Comparison of ENCODE assay signal across 11 cellular contexts in the genomic region with DNA sequence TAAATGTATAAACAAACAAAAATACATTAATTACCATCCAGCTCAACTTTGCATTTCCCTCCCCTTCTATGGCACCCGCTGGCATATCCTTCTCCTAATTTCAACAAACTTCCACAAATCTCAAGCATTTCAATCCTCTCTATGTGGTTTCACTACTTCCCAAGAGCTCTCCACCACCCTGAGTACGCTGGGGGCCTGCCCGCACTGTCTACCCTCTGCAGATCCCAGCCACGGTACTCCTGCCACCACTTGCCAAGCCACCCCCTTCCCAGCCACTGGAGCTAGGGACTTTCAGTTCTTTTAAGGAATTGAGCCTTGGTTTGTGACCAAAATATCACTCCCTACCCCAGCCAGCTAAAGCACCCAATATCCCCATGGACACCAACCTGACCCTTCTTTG. TPM values are rescaled to one million over a fixed set of nuclear protein-coding genes. Genes with fewer than 3 reads are reported as not detected.
DNase-seq lines count a peak whose midpoint lies in the region; ATAC-seq and TF ChIP-seq lines count a peak whose summit lies in the region.
"Had no signal": no experiment of that assay in that cellular context is flagged by ENCODE, and none has a peak within 500 bp of the region (broad histone marks: within the 10 kb centered on the region; RNA-seq: fewer than 3 reads in every experiment).

No MANE protein-coding gene starts in this region.

- H3K9ac ChIP-seq in mesendoderm (ENCODE audit: low read length): no peak overlapping the region

- peak overlapping the region; percentile 23 for H2AK5ac ChIP-seq in mesendoderm (ENCODE audit: low read length)

- no peaks in the 10 kb centered on the region for H3K27me3 Mint-ChIP-seq in activated T-cell treated with anti-CD3 and anti-CD28 coated beads, Interleukin-2, amount 50 U/mL, for 4 hours (ENCODE audit: low read depth)
- peaks cover 4% of the 10 kb centered on the region for H3K27me3 Mint-ChIP-seq in activated naive CD8-positive, alpha-beta T cell treated with anti-CD3 and anti-CD28 coated beads for 36 hours

- H3K79me2 ChIP-seq in mesendoderm (ENCODE audit: control insufficient read depth, insufficient read depth, low read length): no peaks in the 10 kb centered on the region

- H3K27me3 ChIP-seq in mesendoderm (ENCODE audit: insufficient read depth, low read length, poor library complexity) (no peaks in the 10 kb centered on the region), tibial nerve (no peaks in the 10 kb centered on the region)
- H3K27me3 ChIP-seq: pancreas had no signal

- H3K4me1 ChIP-seq in mesendoderm (ENCODE audit: control insufficient read depth, low read depth, low read length) (no peaks in the 10 kb centered on the region), tibial nerve (peaks cover 0 to 48% (median 28%) of the 10 kb centered on the region in 4 donors)

- no peak for DNase-seq in activated T-cell treated with anti-CD3 and anti-CD28 coated beads, Interleukin-2, amount 50 U/mL, for 4 hours
- DNase-seq in activated T-cell treated with anti-CD3 and anti-CD28 coated beads, Interleukin-2, amount 50 U/mL, for 1 hour: no peak
- DNase-seq in activated naive CD8-positive, alpha-beta T cell treated with anti-CD3 and anti-CD28 coated beads for 36 hours: no peak
- DNase-seq in mesendoderm: no peak
- no peak for DNase-seq in tibial nerve (ENCODE audit: low spot score in 2 of 2)
- DNase-seq in effector CD4-positive, alpha-beta T cell: no peak
- DNase-seq: pancreas had no signal

- no peak overlapping the region for H3K27ac ChIP-seq in mesendoderm (ENCODE audit: low read depth, low read length)
- peak overlapping the region in 3 of 4 donors; percentile 96 to 97 (median 96) for H3K27ac ChIP-seq in tibial nerve
- H3K27ac ChIP-seq: SK-N-MC had no signal

- H3K4me1 Mint-ChIP-seq in activated T-cell treated with anti-CD3 and anti-CD28 coated beads, Interleukin-2, amount 50 U/mL, for 4 hours (ENCODE audit: low read depth): peaks cover 45% of the 10 kb centered on the region
- peaks cover 44% of the 10 kb centered on the region for H3K4me1 Mint-ChIP-seq in activated naive CD8-positive, alpha-beta T cell treated with anti-CD3 and anti-CD28 coated beads for 36 hours

- peak overlapping the region; percentile 38 for H3K27ac Mint-ChIP-seq in activated naive CD8-positive, alpha-beta T cell treated with anti-CD3 and anti-CD28 coated beads for 36 hours

- no peaks in the 10 kb centered on the region for H3K9me3 Mint-ChIP-seq in activated T-cell treated with anti-CD3 and anti-CD28 coated beads, Interleukin-2, amount 50 U/mL, for 4 hours
- H3K9me3 Mint-ChIP-seq in activated naive CD8-positive, alpha-beta T cell treated with anti-CD3 and anti-CD28 coated beads for 36 hours: peaks cover 2% of the 10 kb centered on the region

- H3K4me3 Mint-ChIP-seq in activated T-cell treated with anti-CD3 and anti-CD28 coated beads, Interleukin-2, amount 50 U/mL, for 4 hours: peak overlapping the region; percentile 77
- peak overlapping the region; percentile 35 for H3K4me3 Mint-ChIP-seq in activated naive CD8-positive, alpha-beta T cell treated with anti-CD3 and anti-CD28 coated beads for 36 hours

- TF ChIP-seq CTCF in tibial nerve (IDR thresholded peaks at IDR 0.05): no peak

- no peaks in the 10 kb centered on the region for H3K36me3 Mint-ChIP-seq in activated T-cell treated with anti-CD3 and anti-CD28 coated beads, Interleukin-2, amount 50 U/mL, for 4 hours (ENCODE audit: insufficient read depth)
- peaks cover 4% of the 10 kb centered on the region for H3K36me3 Mint-ChIP-seq in activated naive CD8-positive, alpha-beta T cell treated with anti-CD3 and anti-CD28 coated beads for 36 hours

- no peak overlapping the region for H4K8ac ChIP-seq in mesendoderm (ENCODE audit: low read depth, low read length)

- H2BK120ac ChIP-seq in mesendoderm (ENCODE audit: low read depth, low read length): no peak overlapping the region

- no peak overlapping the region for H3K23ac ChIP-seq in mesendoderm (ENCODE audit: low read length)

- TF ChIP-seq EP300 in tibial nerve (IDR thresholded peaks at IDR 0.05): no peak

- H3K4ac ChIP-seq in mesendoderm (ENCODE audit: low read depth, low read length): no peak overlapping the region

- no CpG with 5 or more reads among the region's 4 CpGs for WGBS in mesendoderm (ENCODE audit: extremely low coverage, insufficient coverage, low lambda C conversion rate)
- 66 to 92% methylated on average over 4 of the region's 4 CpGs for WGBS in tibial nerve, 2 donors

- H3K18ac ChIP-seq in mesendoderm (ENCODE audit: low read length): no peak overlapping the region

- ATAC-seq in activated T-cell treated with anti-CD3 and anti-CD28 coated beads, Interleukin-2, amount 50 U/mL, for 4 hours: no peak
- no peak for ATAC-seq in GM18907 (IDR thresholded peaks at IDR 0.05; ENCODE audit: unreplicated experiment)
- no peak for ATAC-seq in GM21515 (IDR thresholded peaks at IDR 0.05; ENCODE audit: unreplicated experiment)
- ATAC-seq: pancreas had no signal

- H3K4me3 ChIP-seq in mesendoderm (ENCODE audit: low read length) (no peak overlapping the region), tibial nerve (no peak overlapping the region)
- H3K4me3 ChIP-seq: SK-N-MC had no signal

- H3K9me3 ChIP-seq in tibial nerve: no peaks in the 10 kb centered on the region
- H3K9me3 ChIP-seq: pancreas had no signal

- no peak overlapping the region for H2BK15ac ChIP-seq in mesendoderm (replicated peaks; ENCODE audit: low read depth)

- H3K56ac ChIP-seq in mesendoderm (ENCODE audit: low read length): no peak overlapping the region

- no peak overlapping the region for H2BK5ac ChIP-seq in mesendoderm (ENCODE audit: low read length)

- H3K4me2 ChIP-seq in mesendoderm (ENCODE audit: low read length): no peak overlapping the region

- H3K36me3 ChIP-seq in mesendoderm (ENCODE audit: control insufficient read depth, insufficient read depth, low read length): no peaks in the 10 kb centered on the region
- peaks cover 0 to 41% (median 0%) of the 10 kb centered on the region in 3 donors for H3K36me3 ChIP-seq in tibial nerve
- H3K36me3 ChIP-seq: pancreas had no signal

- H3K79me1 ChIP-seq in mesendoderm (ENCODE audit: low read length): no peaks in the 10 kb centered on the region

- no peak overlapping the region for H4K5ac ChIP-seq in mesendoderm (ENCODE audit: low read length)

- no peak for TF ChIP-seq POLR2A in tibial nerve (IDR thresholded peaks at IDR 0.05)

RNA-seq across cellular contexts. Expression of gene TK2, which starts 1.9 kb away (rescaled TPM):
- total RNA-seq in activated T-cell treated with anti-CD3 and anti-CD28 coated beads, Interleukin-2, amount 50 U/mL, for 4 hours: 1 to 10 TPM; 3.6 to 4.6 (median 3.8) TPM
- 1 to 10 TPM; 5.6 to 6.9 TPM for total RNA-seq in activated naive CD8-positive, alpha-beta T cell treated with anti-CD3 and anti-CD28 coated beads for 36 hours
- 1.8 TPM for polyA plus RNA-seq in mesendoderm (2013, experiment 1 of 2)
- 1.6 TPM for polyA plus RNA-seq in mesendoderm (2013, experiment 2 of 2)
- 10 to 100 TPM; 42.3 to 81.8 (median 64.7) TPM for total RNA-seq in tibial nerve

RNA-seq across cellular contexts. Expression of gene CKLF, which starts 4.3 kb away (rescaled TPM):
- 10 to 100 TPM; 52.4 to 63.6 (median 53.2) TPM for total RNA-seq in activated T-cell treated with anti-CD3 and anti-CD28 coated beads, Interleukin-2, amount 50 U/mL, for 4 hours
- 100 to 1,000 TPM in 1 of 2 experiments, 10 to 100 TPM in 1; 93.0 to 103 TPM for total RNA-seq in activated naive CD8-positive, alpha-beta T cell treated with anti-CD3 and anti-CD28 coated beads for 36 hours
- 23.2 TPM for polyA plus RNA-seq in mesendoderm (2013, experiment 1 of 2)
- 22.3 TPM for polyA plus RNA-seq in mesendoderm (2013, experiment 2 of 2)
- 10 to 100 TPM; 31.8 to 75.4 (median 35.6) TPM for total RNA-seq in tibial nerve

RNA-seq across cellular contexts. Expression of gene CMTM1, which starts 18.2 kb away (rescaled TPM):
- total RNA-seq in activated T-cell treated with anti-CD3 and anti-CD28 coated beads, Interleukin-2, amount 50 U/mL, for 4 hours: 1 to 10 TPM; 1.4 to 3.1 (median 2.3) TPM
- total RNA-seq in activated naive CD8-positive, alpha-beta T cell treated with anti-CD3 and anti-CD28 coated beads for 36 hours: 1 to 10 TPM; 2.8 to 5.9 TPM
- 0.53 TPM for polyA plus RNA-seq in mesendoderm (2013, experiment 1 of 2)
- polyA plus RNA-seq in mesendoderm (2013, experiment 2 of 2): 0.46 TPM
- 1 to 10 TPM in 3 of 4 donors, not detected in 1; 2.0 to 5.1 (median 2.1) TPM for total RNA-seq in tibial nerve

RNA-seq across cellular contexts. Expression of gene CMTM2, which starts 31.2 kb away (rescaled TPM):
- not detected for total RNA-seq in activated T-cell treated with anti-CD3 and anti-CD28 coated beads, Interleukin-2, amount 50 U/mL, for 4 hours
- total RNA-seq in activated naive CD8-positive, alpha-beta T cell treated with anti-CD3 and anti-CD28 coated beads for 36 hours: not detected
- not detected for polyA plus RNA-seq in mesendoderm (2013, experiment 1 of 2)
- polyA plus RNA-seq in mesendoderm (2013, experiment 2 of 2): not detected
- total RNA-seq in tibial nerve: not detected
- total RNA-seq: NCI-H460 had no signal

RNA-seq across cellular contexts. Expression of gene CMTM3, which starts 56.4 kb away (rescaled TPM):
- total RNA-seq in activated T-cell treated with anti-CD3 and anti-CD28 coated beads, Interleukin-2, amount 50 U/mL, for 4 hours: 10 to 100 TPM; 49.3 to 53.0 (median 51.4) TPM
- 10 to 100 TPM; 55.1 to 60.5 TPM for total RNA-seq in activated naive CD8-positive, alpha-beta T cell treated with anti-CD3 and anti-CD28 coated beads for 36 hours
- 49.4 TPM for polyA plus RNA-seq in mesendoderm (2013, experiment 1 of 2)
- polyA plus RNA-seq in mesendoderm (2013, experiment 2 of 2): 49.0 TPM
- 10 to 100 TPM; 19.3 to 43.9 (median 38.5) TPM for total RNA-seq in tibial nerve

Comparison
In these comparisons a context has a peak if more than half of its experiments do, and no peak if none do; other contexts are left out.
1. RNA of gene TK2, which starts 1.9 kb away (total RNA-seq): 42.3 to 81.8 TPM in tibial nerve; 5.6 to 6.9 TPM in activated naive CD8-positive, alpha-beta T cell treated with anti-CD3 and anti-CD28 coated beads for 36 hours and 3.6 to 4.6 TPM in activated T-cell treated with anti-CD3 and anti-CD28 coated beads, Interleukin-2, amount 50 U/mL, for 4 hours; every median in the first group is over 4 times any median in the second.